In the genomic region with DNA sequence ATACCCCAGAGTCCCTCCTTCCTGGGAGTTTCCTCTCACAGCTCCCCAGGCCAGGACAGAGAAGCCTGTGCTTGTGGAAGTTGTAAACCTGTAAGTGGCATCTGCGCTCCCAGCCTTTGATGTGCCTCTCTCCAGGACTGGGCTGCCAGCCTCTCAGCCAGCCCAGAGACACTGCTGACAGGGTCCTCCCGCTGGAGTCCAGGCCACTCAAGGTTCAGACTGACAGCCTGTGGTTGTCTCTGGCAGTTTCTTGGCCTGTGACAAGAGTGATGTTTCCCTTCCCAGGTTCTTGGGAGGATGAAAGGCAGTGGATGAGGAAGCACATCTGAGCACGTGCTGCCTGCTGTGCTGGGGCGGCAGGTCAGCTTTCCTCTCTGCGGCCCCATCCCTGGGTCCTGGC, we compare ENCODE assay signal across 12 cellular contexts. TPM values are rescaled to one million over a fixed set of nuclear protein-coding genes. Genes with fewer than 3 reads are reported as not detected.
DNase-seq lines count a peak whose midpoint lies in the region; ATAC-seq and TF ChIP-seq lines count a peak whose summit lies in the region.
"Had no signal": no experiment of that assay in that cellular context is flagged by ENCODE, and none has a peak within 500 bp of the region (broad histone marks: within the 10 kb centered on the region; RNA-seq: fewer than 3 reads in every experiment).

No MANE protein-coding gene starts in this region.

- peak overlapping the region; percentile 32 for H3K27ac ChIP-seq in left ventricle myocardium inferior (replicated peaks)
- peak overlapping the region in 4 of 10 donors; percentile 34 to 89 (median 42) for H3K27ac ChIP-seq in heart right ventricle
- peak overlapping the region; percentile 9 to 15 for H3K27ac ChIP-seq in ascending aorta
- peak overlapping the region; percentile 18 to 87 for H3K27ac ChIP-seq in uterus

- H3K9me3 Mint-ChIP-seq in natural killer cell, result no peaks in the 10 kb centered on the region
- H3K9me3 Mint-ChIP-seq: effector memory CD8-positive, alpha-beta T cell had no signal

- H3K9me3 ChIP-seq in left ventricle myocardium inferior (replicated peaks) (no peaks in the 10 kb centered on the region), heart right ventricle (no peaks in the 10 kb centered on the region), ascending aorta (no peaks in the 10 kb centered on the region), uterus (no peaks in the 10 kb centered on the region)

- H3K4me3 ChIP-seq in left ventricle myocardium inferior (no peak overlapping the region), heart right ventricle (no peak overlapping the region), ascending aorta (no peak overlapping the region), uterus (no peak overlapping the region)

- DNase-seq in left ventricle myocardium inferior, result no peak
- no peak for DNase-seq in heart right ventricle
- no peak for DNase-seq in ascending aorta (ENCODE audit: low spot score in 2 of 2)
- DNase-seq in natural killer cell, result no peak
- DNase-seq in uterus, result no peak
- no peak for DNase-seq in AG20443 (ENCODE audit: low spot score)
- DNase-seq in left colon, result no peak
- DNase-seq: activated T-cell treated with anti-CD3 and anti-CD28 coated beads for 4 hours; effector memory CD8-positive, alpha-beta T cell; NCI-H1436; SHP77 treated with DMSO at 0.1 percent for 48 hours had no signal

- H3K36me3 ChIP-seq in left ventricle myocardium inferior (no peaks in the 10 kb centered on the region), heart right ventricle (peaks cover 0 to 5% (median 0%) of the 10 kb centered on the region in 9 donors), ascending aorta (no peaks in the 10 kb centered on the region), uterus (no peaks in the 10 kb centered on the region)

- intact Hi-C loops in left ventricle myocardium inferior (cut with micrococcal nuclease), result no loop called here
- intact Hi-C loops in heart right ventricle (cut with DNase I), result no loop called here
- intact Hi-C loops in ascending aorta (cut with DNase I), result loop anchor here (10.0 kb wide), 3 partner anchors 308 to 892 kb away; a partner anchor contains a TSS
- intact Hi-C loops in natural killer cell (cut with micrococcal nuclease), result no loop called here
- intact Hi-C loops in uterus (cut with DNase I; ENCODE audit: low total_unique reads), result no loop called here
- intact Hi-C loops in left colon (cut with DNase I, micrococcal nuclease), result no loop called here

- H3K27me3 ChIP-seq in left ventricle myocardium inferior (ENCODE audit: low read depth), result no peaks in the 10 kb centered on the region
- no peaks in the 10 kb centered on the region for H3K27me3 ChIP-seq in heart right ventricle
- H3K27me3 ChIP-seq in ascending aorta, result no peaks in the 10 kb centered on the region
- H3K27me3 ChIP-seq in uterus, result no peaks in the 10 kb centered on the region

- TF ChIP-seq CTCF in left ventricle myocardium inferior (IDR thresholded peaks at IDR 0.05; ENCODE audit: borderline replicate concordance), result no peak
- no peak for TF ChIP-seq CTCF in heart right ventricle (IDR thresholded peaks at IDR 0.05)
- no peak for TF ChIP-seq CTCF in ascending aorta (IDR thresholded peaks at IDR 0.05)
- no peak for TF ChIP-seq CTCF in natural killer cell (IDR thresholded peaks at IDR 0.05)
- no peak for TF ChIP-seq CTCF in uterus (IDR thresholded peaks at IDR 0.05)

- 74 to 82% methylated on average over 5 of the region's 5 CpGs for WGBS in heart right ventricle, 2 donors

- TF ChIP-seq POLR2A in uterus (IDR thresholded peaks at IDR 0.05), result no peak

- no peak overlapping the region for H3K4me3 Mint-ChIP-seq in natural killer cell
- H3K4me3 Mint-ChIP-seq: effector memory CD8-positive, alpha-beta T cell had no signal

- peaks cover 43 to 60% of the 10 kb centered on the region in 2 donors for H3K4me1 Mint-ChIP-seq in natural killer cell

- peaks cover 87% of the 10 kb centered on the region for H3K4me1 ChIP-seq in left ventricle myocardium inferior
- H3K4me1 ChIP-seq in heart right ventricle, result peaks cover 17 to 84% (median 71%) of the 10 kb centered on the region in 9 donors
- H3K4me1 ChIP-seq in ascending aorta, result peaks cover 23 to 49% of the 10 kb centered on the region in 2 donors
- peaks cover 12 to 24% of the 10 kb centered on the region in 2 donors for H3K4me1 ChIP-seq in uterus

- H3K27me3 Mint-ChIP-seq in natural killer cell (ENCODE audit: low read depth in 2 of 2), result no peaks in the 10 kb centered on the region
- H3K27me3 Mint-ChIP-seq: effector memory CD8-positive, alpha-beta T cell had no signal

- ATAC-seq in heart right ventricle, result no peak
- ATAC-seq in natural killer cell, result no peak
- no peak for ATAC-seq in left colon
- ATAC-seq in HG02642 (IDR thresholded peaks at IDR 0.05; ENCODE audit: poor library complexity, unreplicated experiment), result no peak
- ATAC-seq: effector memory CD8-positive, alpha-beta T cell had no signal

- H3K36me3 Mint-ChIP-seq in natural killer cell, result no peaks in the 10 kb centered on the region

- peak overlapping the region; percentile 91 to 93 for H3K27ac Mint-ChIP-seq in natural killer cell

RNA-seq across cellular contexts. Expression of a gene that starts 3.0 kb away (rescaled TPM):
- total RNA-seq in left ventricle myocardium inferior (19.6 TPM), heart right ventricle (10 to 100 TPM; 17.1 to 36.2 (median 23.0) TPM), ascending aorta (43.4 TPM), natural killer cell (10 to 100 TPM; 30.0 to 35.6 (median 30.4) TPM), uterus (10 to 100 TPM in 3 of 4 donors, 1 to 10 TPM in 1; 8.2 to 44.2 (median 18.5) TPM), left colon (10 to 100 TPM; 29.6 to 32.1 TPM)
- polyA plus RNA-seq in heart right ventricle, result 10 to 100 TPM; 13.2 to 17.2 TPM

RNA-seq across cellular contexts. Expression of a gene that starts 18.7 kb away (rescaled TPM):
- 2.5 TPM for total RNA-seq in left ventricle myocardium inferior
- 10 to 100 TPM in 3 of 10 donors, 1 to 10 TPM in 4, under 1 TPM in 1, not detected in 2; 0.30 to 33.1 (median 6.1) TPM for total RNA-seq in heart right ventricle
- 1 to 10 TPM in 1 of 2 donors, under 1 TPM in 1; 0.25 to 1.5 TPM for polyA plus RNA-seq in heart right ventricle
- not detected for total RNA-seq in ascending aorta
- under 1 TPM; 0.38 to 0.52 (median 0.50) TPM for total RNA-seq in natural killer cell
- total RNA-seq in uterus, result 1 to 10 TPM in 1 of 4 donors, not detected in 3; 2.8 TPM
- total RNA-seq in left colon, result 1 to 10 TPM; 1.5 to 6.5 TPM
